9 cellular contexts compared by ENCODE assay signal in genomic region chrX:21972721-21973120, GRCh38. TPM values are rescaled to one million over a fixed set of nuclear protein-coding genes. Genes with fewer than 3 reads are reported as not detected.
DNase-seq lines count a peak whose midpoint lies in the region; ATAC-seq and TF ChIP-seq lines count a peak whose summit lies in the region.
"Had no signal": no experiment of that assay in that cellular context is flagged by ENCODE, and none has a peak within 500 bp of the region (broad histone marks: within the 10 kb centered on the region; RNA-seq: fewer than 3 reads in every experiment).

No MANE protein-coding gene starts in this region.

- peaks cover 0 to 42% (median under 1%) of the 10 kb centered on the region in 3 donors for H3K36me3 Mint-ChIP-seq in CD8-positive, alpha-beta memory T cell
- no peaks in the 10 kb centered on the region for H3K36me3 Mint-ChIP-seq in natural killer cell

- no peaks in the 10 kb centered on the region for H3K27me3 ChIP-seq in CD8-positive, alpha-beta memory T cell (ENCODE audit: insufficient read depth, low read length, poor library complexity, severe bottlenecking)
- no peaks in the 10 kb centered on the region for H3K27me3 ChIP-seq in vagina
- H3K27me3 ChIP-seq: adrenal gland had no signal

- peak; percentile 5 for TF ChIP-seq CTCF in NB4 (IDR thresholded peaks at IDR 0.05; ENCODE audit: low read depth, low read length)
- no peak for TF ChIP-seq CTCF in natural killer cell (IDR thresholded peaks at IDR 0.05)
- TF ChIP-seq CTCF in vagina (IDR thresholded peaks at IDR 0.05): no peak

- H3K4me3 Mint-ChIP-seq in CD8-positive, alpha-beta memory T cell: peak overlapping the region in 5 of 7 donors; percentile 41 to 67 (median 48)
- H3K4me3 Mint-ChIP-seq in natural killer cell: peak overlapping the region; percentile 9

- no peaks in the 10 kb centered on the region for H3K9me3 ChIP-seq in CD8-positive, alpha-beta memory T cell (ENCODE audit: low read length)
- H3K9me3 ChIP-seq in vagina: no peaks in the 10 kb centered on the region
- H3K9me3 ChIP-seq: adrenal gland had no signal

- DNase-seq in CD8-positive, alpha-beta memory T cell: peak; percentile 20 to 73 (median 39)
- DNase-seq in NB4 (ENCODE audit: low read depth) (peak; percentile 27), amniotic epithelial cell (ENCODE audit: low read depth) (peak; percentile 83), natural killer cell (no peak), AG08396 (ENCODE audit: low spot score) (no peak), NCI-H128 (lab: John Stamatoyannopoulos, UW; ENCODE audit: unreplicated experiment) (no peak), epidermal melanocyte (ENCODE audit: insufficient read length, low spot score) (no peak), vagina (ENCODE audit: extremely low spot score in 2 of 2) (no peak)

- peaks cover 25 to 29% (median 26%) of the 10 kb centered on the region in 3 donors for H3K4me1 Mint-ChIP-seq in CD8-positive, alpha-beta memory T cell
- H3K4me1 Mint-ChIP-seq in natural killer cell: peaks cover 17 to 25% of the 10 kb centered on the region in 2 donors

- peak overlapping the region in 7 of 8 donors; percentile 80 to 96 (median 92) for H3K27ac Mint-ChIP-seq in CD8-positive, alpha-beta memory T cell
- peak overlapping the region in 1 of 2 donors; percentile 96 for H3K27ac Mint-ChIP-seq in natural killer cell

- intact Hi-C loops in natural killer cell (cut with micrococcal nuclease) (no loop called here), vagina (cut with DNase I) (no loop called here)

- H3K9me3 Mint-ChIP-seq in CD8-positive, alpha-beta memory T cell: no peaks in the 10 kb centered on the region
- H3K9me3 Mint-ChIP-seq in natural killer cell: no peaks in the 10 kb centered on the region

- H3K36me3 ChIP-seq in CD8-positive, alpha-beta memory T cell (ENCODE audit: insufficient read depth, low read length): no peaks in the 10 kb centered on the region
- H3K36me3 ChIP-seq in vagina: peaks cover 0 to 5% of the 10 kb centered on the region in 2 donors

- no peak overlapping the region for H3K27ac ChIP-seq in CD8-positive, alpha-beta memory T cell (ENCODE audit: low read depth, low read length)
- H3K27ac ChIP-seq in vagina: no peak overlapping the region
- H3K27ac ChIP-seq: adrenal gland had no signal

- peak in 2 of 3 donors; percentile 52 to 88 for ATAC-seq in natural killer cell

- POLR2A ChIA-PET in CD8-positive, alpha-beta memory T cell (lab: Charles Lee): interaction anchor here (1.0 to 1.6 kb wide), 2 partner anchors 31 to 133 kb away, joined by 4 to 12 read pairs; partner anchors contain the start of gene MBTPS2

- H3K27me3 Mint-ChIP-seq in CD8-positive, alpha-beta memory T cell: no peaks in the 10 kb centered on the region
- H3K27me3 Mint-ChIP-seq in natural killer cell (ENCODE audit: low read depth in 2 of 2): no peaks in the 10 kb centered on the region

- TF ChIP-seq POLR2A in NB4 (IDR thresholded peaks at IDR 0.05; ENCODE audit: extremely low read depth, insufficient read length): no peak
- no peak for TF ChIP-seq POLR2A in vagina (IDR thresholded peaks at IDR 0.05)

- peaks cover 16% of the 10 kb centered on the region for H3K4me1 ChIP-seq in CD8-positive, alpha-beta memory T cell (ENCODE audit: insufficient read depth, low read length)
- no peaks in the 10 kb centered on the region for H3K4me1 ChIP-seq in vagina
- H3K4me1 ChIP-seq: adrenal gland had no signal

- H3K4me3 ChIP-seq in CD8-positive, alpha-beta memory T cell (ENCODE audit: low read length): no peak overlapping the region
- H3K4me3 ChIP-seq in NB4 (ENCODE audit: low read depth, low read length): no peak overlapping the region
- H3K4me3 ChIP-seq in vagina: no peak overlapping the region
- H3K4me3 ChIP-seq: adrenal gland had no signal

- CTCF ChIA-PET in CD8-positive, alpha-beta memory T cell (lab: Charles Lee): interaction anchor here (1.0 to 2.9 kb wide), 2 partner anchors 12 kb away, joined by 3 to 21 read pairs; no protein-coding TSS in a partner anchor

RNA-seq across cellular contexts. Expression of gene SMS, which starts 32.2 kb away (rescaled TPM):
- total RNA-seq in CD8-positive, alpha-beta memory T cell: 100 to 1,000 TPM; 131 to 134 TPM
- 69.3 TPM for polyA plus RNA-seq in CD8-positive, alpha-beta memory T cell
- total RNA-seq in natural killer cell (10 to 100 TPM; 14.9 to 19.4 (median 18.6) TPM), vagina (36.8 TPM)

RNA-seq across cellular contexts. Expression of gene PHEX, which starts 59.4 kb away (rescaled TPM):
- 10 to 100 TPM; 20.1 to 20.8 TPM for total RNA-seq in CD8-positive, alpha-beta memory T cell
- 0.36 TPM for polyA plus RNA-seq in CD8-positive, alpha-beta memory T cell
- under 1 TPM; 0.10 to 0.54 (median 0.25) TPM for total RNA-seq in natural killer cell
- total RNA-seq in vagina: 0.49 TPM

Comparison
In these comparisons a context has a peak if more than half of its experiments do, and no peak if none do; other contexts are left out.
1. DNase-seq: peak in CD8-positive, alpha-beta memory T cell (5 of 5), NB4 (single experiment) and amniotic epithelial cell (single experiment); none in natural killer cell (single experiment), AG08396 (single experiment), NCI-H128 (single experiment), epidermal melanocyte (single experiment) and vagina (0 of 2).
2. RNA of gene PHEX, which starts 59.4 kb away (total RNA-seq): 20.1 to 20.8 TPM in CD8-positive, alpha-beta memory T cell; 0.49 TPM in vagina (single experiment) and 0.10 to 0.54 TPM in natural killer cell; every median in the first group is over 10 times any median in the second.